Comparison of ENCODE assay signal across 8 cellular contexts in genomic region chr9:128066713-128067621, GRCh38. TPM values are rescaled to one million over a fixed set of nuclear protein-coding genes. Genes with fewer than 3 reads are reported as not detected.
DNase-seq lines count a peak whose midpoint lies in the region; ATAC-seq and TF ChIP-seq lines count a peak whose summit lies in the region.

A gene with protein sequence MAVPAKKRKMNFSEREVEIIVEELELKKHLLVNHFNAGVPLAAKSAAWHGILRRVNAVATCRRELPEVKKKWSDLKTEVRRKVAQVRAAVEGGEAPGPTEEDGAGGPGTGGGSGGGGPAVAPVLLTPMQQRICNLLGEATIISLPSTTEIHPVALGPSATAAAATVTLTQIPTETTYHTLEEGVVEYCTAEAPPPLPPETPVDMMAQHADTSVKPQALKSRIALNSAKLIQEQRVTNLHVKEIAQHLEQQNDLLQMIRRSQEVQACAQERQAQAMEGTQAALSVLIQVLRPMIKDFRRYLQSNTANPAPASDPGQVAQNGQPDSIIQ (minus strand): TSS chr9:128067320. CDS start chr9:128067101, 219 bp downstream.

- TF ChIP-seq CTCF in GM12864 (IDR thresholded peaks at IDR 0.05; ENCODE audit: low read depth, low read length, missing control alignments), result no peak
- TF ChIP-seq CTCF in cardiac muscle cell (IDR thresholded peaks at IDR 0.05; ENCODE audit: low read depth, low read length), result no peak
- TF ChIP-seq CTCF in parathyroid adenoma (IDR thresholded peaks at IDR 0.05), result no peak
- TF ChIP-seq CTCF in transverse colon (IDR thresholded peaks at IDR 0.05), result peak in 1 of 5 experiments; percentile 11

- intact Hi-C loops in transverse colon (cut with DNase I; ENCODE audit: low total_unique reads), result no loop called here

- no peaks in the 10 kb centered on the region for H3K27me3 Mint-ChIP-seq in activated naive CD8-positive, alpha-beta T cell treated with anti-CD3 and anti-CD28 coated beads, Interleukin-2, amount 50 U/mL, for 24 hours

- peaks cover 12% of the 10 kb centered on the region for H3K79me2 ChIP-seq in parathyroid adenoma

- H3K27me3 ChIP-seq in cardiac muscle cell (no peaks in the 10 kb centered on the region), parathyroid adenoma (ENCODE audit: control insufficient read depth, insufficient read depth, low read length) (no peaks in the 10 kb centered on the region), transverse colon (no peaks in the 10 kb centered on the region)

- H3K4me1 ChIP-seq in cardiac muscle cell (ENCODE audit: low read depth), result peaks cover 18% of the 10 kb centered on the region
- H3K4me1 ChIP-seq in parathyroid adenoma, result peaks cover 4% of the 10 kb centered on the region
- peaks cover 21 to 70% (median 53%) of the 10 kb centered on the region in 4 donors for H3K4me1 ChIP-seq in transverse colon

- H3K9me3 ChIP-seq in cardiac muscle cell (ENCODE audit: low read depth) (no peaks in the 10 kb centered on the region), parathyroid adenoma (ENCODE audit: control insufficient read depth, low read length) (no peaks in the 10 kb centered on the region), transverse colon (no peaks in the 10 kb centered on the region)

- H3K4me3 Mint-ChIP-seq in activated naive CD8-positive, alpha-beta T cell treated with anti-CD3 and anti-CD28 coated beads, Interleukin-2, amount 50 U/mL, for 24 hours, result peak within 1 kb of the TSS; percentile 90

- peak; percentile 56 for ATAC-seq in HG02759 (IDR thresholded peaks at IDR 0.05; ENCODE audit: unreplicated experiment)
- ATAC-seq in activated naive CD8-positive, alpha-beta T cell treated with anti-CD3 and anti-CD28 coated beads, Interleukin-2, amount 50 U/mL, for 24 hours, result peak; percentile 81

- DNase-seq in GM12864 (ENCODE audit: low read depth) (peak; percentile 99), NCI-H1417 (lab: John Stamatoyannopoulos, UW) (peak; percentile 93 to 100 (median 99)), SW480 (ENCODE audit: low spot score) (peak; percentile 99), cardiac muscle cell (ENCODE audit: low read depth in 1 of 2, low spot score in 1 of 2) (peak; percentile 99 to 100), transverse colon (peak; percentile 97)
- DNase-seq in activated naive CD8-positive, alpha-beta T cell treated with anti-CD3 and anti-CD28 coated beads, Interleukin-2, amount 50 U/mL, for 24 hours, result peak; percentile 95

- H3K36me3 Mint-ChIP-seq in activated naive CD8-positive, alpha-beta T cell treated with anti-CD3 and anti-CD28 coated beads, Interleukin-2, amount 50 U/mL, for 24 hours (ENCODE audit: low read depth), result peaks cover 7% of the 10 kb centered on the region

- H2AFZ ChIP-seq in parathyroid adenoma, result peak within 1 kb of the TSS; percentile 84

- H3K9me3 Mint-ChIP-seq in activated naive CD8-positive, alpha-beta T cell treated with anti-CD3 and anti-CD28 coated beads, Interleukin-2, amount 50 U/mL, for 24 hours, result no peaks in the 10 kb centered on the region

- peak within 1 kb of the TSS; percentile 100 for H3K4me2 ChIP-seq in parathyroid adenoma (ENCODE audit: low read length)

- H3K4me1 Mint-ChIP-seq in activated naive CD8-positive, alpha-beta T cell treated with anti-CD3 and anti-CD28 coated beads, Interleukin-2, amount 50 U/mL, for 24 hours, result peaks cover 62% of the 10 kb centered on the region

- H3K36me3 ChIP-seq in cardiac muscle cell (no peaks in the 10 kb centered on the region), parathyroid adenoma (ENCODE audit: control insufficient read depth, insufficient read depth, low read length) (no peaks in the 10 kb centered on the region), transverse colon (no peaks in the 10 kb centered on the region)

- peak; percentile 65 for TF ChIP-seq POLR2A in transverse colon (IDR thresholded peaks at IDR 0.05)

- 0 to 41% methylated on average over 1 to 47 of the region's 53 CpGs for WGBS in transverse colon (ENCODE audit: low coverage in 1 of 2), 2 donors

- TF ChIP-seq EP300 in transverse colon (IDR thresholded peaks at IDR 0.05; ENCODE audit: low read depth), result no peak

- in situ Hi-C loops in transverse colon (cut with MboI; ENCODE audit: low pct_ligation_motif_present in 1 of 4, low pct_unique_long_range_greater_than_20kb in 1 of 4, low sequenced_read_pairs in 3 of 4), result no loop called here

- peak within 1 kb of the TSS; percentile 85 for H3K27ac Mint-ChIP-seq in activated naive CD8-positive, alpha-beta T cell treated with anti-CD3 and anti-CD28 coated beads, Interleukin-2, amount 50 U/mL, for 24 hours

- H3K4me3 ChIP-seq in GM12864 (ENCODE audit: low read depth, low read length), result peak within 1 kb of the TSS; percentile 88
- peak within 1 kb of the TSS; percentile 96 for H3K4me3 ChIP-seq in cardiac muscle cell
- H3K4me3 ChIP-seq in parathyroid adenoma (ENCODE audit: low read depth, low read length), result peak within 1 kb of the TSS; percentile 99
- peak within 1 kb of the TSS; percentile 76 to 98 (median 82) for H3K4me3 ChIP-seq in transverse colon

- H3K27ac ChIP-seq in cardiac muscle cell, result peak within 1 kb of the TSS; percentile 98
- peak within 1 kb of the TSS; percentile 99 for H3K27ac ChIP-seq in parathyroid adenoma
- H3K27ac ChIP-seq in transverse colon, result peak within 1 kb of the TSS; percentile 97 to 100 (median 99)

- H3K9ac ChIP-seq in parathyroid adenoma, result peak within 1 kb of the TSS; percentile 80

RNA-seq across cellular contexts. Expression of the gene that starts here (rescaled TPM):
- total RNA-seq in cardiac muscle cell (9.4 and 15.2 TPM in 2 replicates), transverse colon (10 to 100 TPM in 3 of 4 donors, under 1 TPM in 1; 0.60 to 23.2 (median 14.0) TPM)
- 6.9 and 10.9 TPM in 2 replicates for polyA plus RNA-seq in cardiac muscle cell

Comparison
In these comparisons a context has a peak if more than half of its experiments do, and no peak if none do; other contexts are left out.
1. Peak in every context shown above with its lines: DNase-seq, ATAC-seq, H3K4me3 ChIP-seq and H3K27ac ChIP-seq.